Comparison of ENCODE assay signal across 21 cellular contexts in the genomic region with DNA sequence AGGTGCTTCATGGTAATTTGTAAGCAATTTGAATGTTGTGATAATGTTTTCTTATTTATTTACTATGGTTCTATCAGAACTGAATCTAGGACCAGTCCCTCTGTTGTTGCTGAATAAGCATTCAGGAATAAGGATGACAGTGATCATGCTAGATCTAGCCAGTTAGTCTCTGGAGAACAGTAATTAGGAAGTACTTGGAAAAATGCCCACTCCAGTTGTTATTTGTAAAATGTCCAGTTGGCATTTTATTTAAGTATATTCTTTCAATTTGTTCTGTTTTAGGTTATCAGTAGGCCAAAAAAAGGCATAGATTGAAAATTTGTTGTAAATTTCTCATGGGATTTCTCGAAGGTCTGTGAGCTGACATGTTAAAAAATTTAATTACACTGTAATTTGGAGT.
"Had no signal": no experiment of that assay in that cellular context is flagged by ENCODE, and none has a peak within 500 bp of the region (broad histone marks: within the 10 kb centered on the region; RNA-seq: fewer than 3 reads in every experiment).

No MANE protein-coding gene starts in this region.

- H3K9me3 ChIP-seq: esophagus squamous epithelium, neutrophil, sigmoid colon, spleen, thoracic aorta, upper lobe of left lung had no signal

- H3K27me3 Mint-ChIP-seq: activated CD8-positive, alpha-beta memory T cell treated with anti-CD3 and anti-CD28 coated beads, Interleukin-2, amount 10 ng/mL, durations not matched to agents 7 days and 5 days; activated naive CD8-positive, alpha-beta T cell treated with anti-CD3 and anti-CD28 coated beads for 36 hours; stimulated activated memory B cell treated with anti-CD40 and anti-IgM and Interleukin-4, amounts not matched to agents 10 μg/mL and 1 μg/mL and 100 μg/mL, for 72 hours had no signal

- H3K9ac ChIP-seq: parathyroid adenoma had no signal

- H3K36me3 ChIP-seq: cardiac muscle cell, esophagus squamous epithelium, neutrophil, sigmoid colon, thoracic aorta, upper lobe of left lung, WERI-Rb-1 had no signal

- H3K27ac Mint-ChIP-seq: activated CD4-positive, alpha-beta memory T cell treated with anti-CD3 and anti-CD28 coated beads for 36 hours; activated CD8-positive, alpha-beta memory T cell treated with anti-CD3 and anti-CD28 coated beads, Interleukin-2, amount 10 ng/mL, durations not matched to agents 7 days and 5 days; activated naive CD8-positive, alpha-beta T cell treated with anti-CD3 and anti-CD28 coated beads for 36 hours; natural killer cell treated with Interleukin-12 subunit alpha and Interleukin-12 subunit beta and Interleukin-15 and Interleukin-18, amount 100 ng/mL, for 72 hours; stimulated activated memory B cell treated with anti-CD40 and anti-IgM and Interleukin-4, amounts not matched to agents 10 μg/mL and 1 μg/mL and 100 μg/mL, for 72 hours had no signal

- DNase-seq: activated CD4-positive, alpha-beta memory T cell treated with anti-CD3 and anti-CD28 coated beads for 36 hours; activated CD4-positive, alpha-beta T cell treated with anti-CD3 and anti-CD28 coated beads for 1 hour; activated CD8-positive, alpha-beta memory T cell treated with anti-CD3 and anti-CD28 coated beads, Interleukin-2, amount 10 ng/mL, durations not matched to agents 7 days and 5 days; activated naive CD8-positive, alpha-beta T cell treated with anti-CD3 and anti-CD28 coated beads for 36 hours; amniotic stem cell; dermis blood vessel endothelial cell; effector memory CD4-positive, alpha-beta T cell; esophagus squamous epithelium; hypothalamus; sigmoid colon; spleen; stimulated activated CD4-positive, alpha-beta T cell treated with anti-CD3 and anti-CD28 coated beads, Interleukin-4, amount 100 ng/mL, for 4 hours; upper lobe of left lung; WERI-Rb-1 had no signal

- H3K4me3 Mint-ChIP-seq: activated CD4-positive, alpha-beta memory T cell treated with anti-CD3 and anti-CD28 coated beads for 36 hours; activated CD8-positive, alpha-beta memory T cell treated with anti-CD3 and anti-CD28 coated beads, Interleukin-2, amount 10 ng/mL, durations not matched to agents 7 days and 5 days; activated naive CD8-positive, alpha-beta T cell treated with anti-CD3 and anti-CD28 coated beads for 36 hours; natural killer cell treated with Interleukin-12 subunit alpha and Interleukin-12 subunit beta and Interleukin-15 and Interleukin-18, amount 100 ng/mL, for 72 hours; stimulated activated memory B cell treated with anti-CD40 and anti-IgM and Interleukin-4, amounts not matched to agents 10 μg/mL and 1 μg/mL and 100 μg/mL, for 72 hours had no signal

- H3K9me3 Mint-ChIP-seq: activated CD4-positive, alpha-beta memory T cell treated with anti-CD3 and anti-CD28 coated beads for 36 hours; activated naive CD8-positive, alpha-beta T cell treated with anti-CD3 and anti-CD28 coated beads for 36 hours; natural killer cell treated with Interleukin-12 subunit alpha and Interleukin-12 subunit beta and Interleukin-15 and Interleukin-18, amount 100 ng/mL, for 72 hours; stimulated activated memory B cell treated with anti-CD40 and anti-IgM and Interleukin-4, amounts not matched to agents 10 μg/mL and 1 μg/mL and 100 μg/mL, for 72 hours had no signal

- H3K4me3 ChIP-seq: cardiac muscle cell, esophagus squamous epithelium, lung, sigmoid colon, spleen, thoracic aorta, upper lobe of left lung had no signal

- H3K79me2 ChIP-seq: parathyroid adenoma had no signal

- H3K27me3 ChIP-seq: cardiac muscle cell, esophagus squamous epithelium, neutrophil, sigmoid colon, spleen, upper lobe of left lung had no signal

- H3K27ac ChIP-seq: cardiac muscle cell, esophagus squamous epithelium, neutrophil, parathyroid adenoma, sigmoid colon, spleen, upper lobe of left lung, WERI-Rb-1 had no signal

- H2AFZ ChIP-seq: parathyroid adenoma had no signal

- H3K4me1 Mint-ChIP-seq: activated CD8-positive, alpha-beta memory T cell treated with anti-CD3 and anti-CD28 coated beads, Interleukin-2, amount 10 ng/mL, durations not matched to agents 7 days and 5 days; stimulated activated memory B cell treated with anti-CD40 and anti-IgM and Interleukin-4, amounts not matched to agents 10 μg/mL and 1 μg/mL and 100 μg/mL, for 72 hours had no signal

- H3K36me3 Mint-ChIP-seq: activated CD4-positive, alpha-beta memory T cell treated with anti-CD3 and anti-CD28 coated beads for 36 hours; activated CD8-positive, alpha-beta memory T cell treated with anti-CD3 and anti-CD28 coated beads, Interleukin-2, amount 10 ng/mL, durations not matched to agents 7 days and 5 days; natural killer cell treated with Interleukin-12 subunit alpha and Interleukin-12 subunit beta and Interleukin-15 and Interleukin-18, amount 100 ng/mL, for 72 hours; stimulated activated memory B cell treated with anti-CD40 and anti-IgM and Interleukin-4, amounts not matched to agents 10 μg/mL and 1 μg/mL and 100 μg/mL, for 72 hours had no signal

- H3K4me1 ChIP-seq: sigmoid colon, upper lobe of left lung had no signal
